Comparison of ENCODE assay signal across 16 cellular contexts in genomic region chr11:19987243-19987870, GRCh38.
DNase-seq lines count a peak whose midpoint lies in the region; ATAC-seq, FAIRE-seq and TF ChIP-seq lines count a peak whose summit lies in the region.
"Had no signal": no experiment of that assay in that cellular context is flagged by ENCODE, and none has a peak within 500 bp of the region (broad histone marks: within the 10 kb centered on the region; RNA-seq: fewer than 3 reads in every experiment).

No MANE protein-coding gene starts in this region.

- H3K27ac ChIP-seq in ACC112 (ENCODE audit: low read depth, low read length) (peak overlapping the region; percentile 73), astrocyte (ENCODE audit: low read depth, low read length) (no peak overlapping the region), heart right ventricle (peak overlapping the region in 8 of 10 donors; percentile 5 to 71 (median 59)), osteoblast (ENCODE audit: low read depth, low read length) (peak overlapping the region; percentile 80)

- peaks cover 71% of the 10 kb centered on the region for H3K36me3 ChIP-seq in ACC112 (ENCODE audit: insufficient read depth, low read length)
- no peaks in the 10 kb centered on the region for H3K36me3 ChIP-seq in astrocyte (ENCODE audit: insufficient read depth, low read length)
- peaks cover 0 to 9% (median 0%) of the 10 kb centered on the region in 9 donors for H3K36me3 ChIP-seq in heart right ventricle
- peaks cover 15% of the 10 kb centered on the region for H3K36me3 ChIP-seq in osteoblast (ENCODE audit: insufficient read depth, low read length)

- H3K4me2 ChIP-seq in astrocyte (ENCODE audit: low read length) (no peak overlapping the region), osteoblast (ENCODE audit: insufficient read depth, low read length) (no peak overlapping the region)

- peaks cover 15% of the 10 kb centered on the region for H3K4me1 ChIP-seq in ACC112 (ENCODE audit: control insufficient read depth, insufficient read depth, low read length, unreplicated experiment)
- no peaks in the 10 kb centered on the region for H3K4me1 ChIP-seq in astrocyte (ENCODE audit: insufficient read depth, low read length)
- H3K4me1 ChIP-seq in heart right ventricle, result peaks cover 0 to 50% (median 19%) of the 10 kb centered on the region in 9 donors
- H3K4me1 ChIP-seq in osteoblast (ENCODE audit: insufficient read depth, low read length), result peaks cover 24% of the 10 kb centered on the region

- H3K4me3 ChIP-seq in ACC112 (ENCODE audit: low read depth, low read length), result no peak overlapping the region
- H3K4me3 ChIP-seq in astrocyte (ENCODE audit: insufficient read depth, low read depth, low read length), result no peak overlapping the region
- no peak overlapping the region for H3K4me3 ChIP-seq in heart right ventricle
- no peak overlapping the region for H3K4me3 ChIP-seq in osteoblast (ENCODE audit: insufficient read depth, low read length)

- H3K4me1 Mint-ChIP-seq in astrocyte (ENCODE audit: low read depth, unreplicated experiment), result peaks cover 18% of the 10 kb centered on the region
- H3K4me1 Mint-ChIP-seq: activated CD4-positive, alpha-beta T cell treated with anti-CD3 and anti-CD28 coated beads, Interleukin-2, amount 10 ng/mL, durations not matched to agents 7 days and 5 days; CD8-positive, alpha-beta memory T cell had no signal

- H3K36me3 Mint-ChIP-seq in astrocyte (ENCODE audit: low read depth, unreplicated experiment), result peaks cover 2% of the 10 kb centered on the region
- H3K36me3 Mint-ChIP-seq: CD8-positive, alpha-beta memory T cell had no signal

- H3K27me3 ChIP-seq in ACC112 (ENCODE audit: insufficient read depth, low read length) (no peaks in the 10 kb centered on the region), astrocyte (ENCODE audit: insufficient read depth, low read length) (no peaks in the 10 kb centered on the region), heart right ventricle (no peaks in the 10 kb centered on the region), osteoblast (ENCODE audit: insufficient read depth, low read length) (no peaks in the 10 kb centered on the region)

- H3K9me3 Mint-ChIP-seq in astrocyte (ENCODE audit: unreplicated experiment), result no peaks in the 10 kb centered on the region
- H3K9me3 Mint-ChIP-seq: activated CD4-positive, alpha-beta T cell treated with anti-CD3 and anti-CD28 coated beads, Interleukin-2, amount 10 ng/mL, durations not matched to agents 7 days and 5 days; activated T-cell treated with anti-CD3 and anti-CD28 coated beads, Interleukin-2, amount 50 U/mL, for 24 hours; CD8-positive, alpha-beta memory T cell had no signal

- DNase-seq in astrocyte (ENCODE audit: low read depth), result peak; percentile 47
- DNase-seq in heart right ventricle, result no peak
- no peak for DNase-seq in osteoblast (ENCODE audit: insufficient read length, low spot score, missing footprints)
- DNase-seq in SIG-M5 (lab: John Stamatoyannopoulos, UW), result no peak
- no peak for DNase-seq in midbrain (lab: John Stamatoyannopoulos, UW)
- DNase-seq in anterior cingulate cortex (lab: John Stamatoyannopoulos, UW), result no peak
- DNase-seq: activated CD4-positive, alpha-beta T cell treated with anti-CD3 and anti-CD28 coated beads, Interleukin-2, amount 10 ng/mL, durations not matched to agents 7 days and 5 days; activated T-cell treated with anti-CD3 and anti-CD28 coated beads, Interleukin-2, amount 50 U/mL, for 24 hours; CD8-positive, alpha-beta memory T cell; effector CD4-positive, alpha-beta T cell; foreskin melanocyte; RPMI8226; stimulated activated CD4-positive, alpha-beta T cell treated with anti-CD3 and anti-CD28 coated beads, Interleukin-1b, Interleukin-23, amount 100 ng/mL, for 48 hours had no signal

- TF ChIP-seq CTCF in astrocyte (IDR thresholded peaks at IDR 0.05; ENCODE audit: insufficient read depth, low read depth, low read length) (no peak), heart right ventricle (IDR thresholded peaks at IDR 0.05) (no peak), osteoblast (IDR thresholded peaks at IDR 0.05; ENCODE audit: extremely low read depth, low read depth, low read length) (no peak)

- peak in 6 of 8 donors; percentile 25 to 66 (median 36) for ATAC-seq in heart right ventricle
- no peak for ATAC-seq in GM18519 (IDR thresholded peaks at IDR 0.05; ENCODE audit: low FRiP score, unreplicated experiment)

- 30 to 37% methylated on average over 4 of the region's 4 CpGs for WGBS in heart right ventricle, 2 donors

- H4K20me1 ChIP-seq in astrocyte (ENCODE audit: insufficient read depth, low read length) (no peaks in the 10 kb centered on the region), osteoblast (ENCODE audit: insufficient read depth, low read length) (no peaks in the 10 kb centered on the region)

- H3K9me3 ChIP-seq in astrocyte (ENCODE audit: insufficient read depth, low read depth, low read length), result no peaks in the 10 kb centered on the region
- no peaks in the 10 kb centered on the region for H3K9me3 ChIP-seq in heart right ventricle
- H3K9me3 ChIP-seq in osteoblast (ENCODE audit: low read depth, low read length), result no peaks in the 10 kb centered on the region

- no peak overlapping the region for H3K27ac Mint-ChIP-seq in astrocyte (ENCODE audit: unreplicated experiment)
- H3K27ac Mint-ChIP-seq: activated CD4-positive, alpha-beta T cell treated with anti-CD3 and anti-CD28 coated beads, Interleukin-2, amount 10 ng/mL, durations not matched to agents 7 days and 5 days; activated T-cell treated with anti-CD3 and anti-CD28 coated beads, Interleukin-2, amount 50 U/mL, for 24 hours; CD8-positive, alpha-beta memory T cell had no signal

- no peak overlapping the region for H2AFZ ChIP-seq in ACC112 (ENCODE audit: low read length, unreplicated experiment)
- no peak overlapping the region for H2AFZ ChIP-seq in astrocyte (ENCODE audit: low read depth, low read length)
- H2AFZ ChIP-seq in osteoblast (ENCODE audit: low read length), result no peak overlapping the region

- no peak for FAIRE-seq in astrocyte (lab: Jason Lieb, UNC)
- FAIRE-seq: A204.1 had no signal

- no peak overlapping the region for H3K4me3 Mint-ChIP-seq in astrocyte (ENCODE audit: unreplicated experiment)
- H3K4me3 Mint-ChIP-seq: activated CD4-positive, alpha-beta T cell treated with anti-CD3 and anti-CD28 coated beads, Interleukin-2, amount 10 ng/mL, durations not matched to agents 7 days and 5 days; activated T-cell treated with anti-CD3 and anti-CD28 coated beads, Interleukin-2, amount 50 U/mL, for 24 hours; CD8-positive, alpha-beta memory T cell had no signal

- no peak overlapping the region for H3K9ac ChIP-seq in astrocyte (ENCODE audit: low read length)

- H3K79me2 ChIP-seq in ACC112 (ENCODE audit: control insufficient read depth, insufficient read depth, low read length, unreplicated experiment) (peaks cover 35% of the 10 kb centered on the region), astrocyte (ENCODE audit: insufficient read depth, low read length) (no peaks in the 10 kb centered on the region), osteoblast (ENCODE audit: insufficient read depth, low read length) (peaks cover 32% of the 10 kb centered on the region)

- intact Hi-C loops in heart right ventricle (cut with DNase I), result no loop called here

- H3K27me3 Mint-ChIP-seq in astrocyte (ENCODE audit: low read depth, unreplicated experiment), result no peaks in the 10 kb centered on the region
- H3K27me3 Mint-ChIP-seq: activated CD4-positive, alpha-beta T cell treated with anti-CD3 and anti-CD28 coated beads, Interleukin-2, amount 10 ng/mL, durations not matched to agents 7 days and 5 days had no signal
